In genomic region chr17:60311936-60312335, GRCh38 we compare ENCODE assay signal across 31 cellular contexts.
DNase-seq lines count a peak whose midpoint lies in the region; ATAC-seq, FAIRE-seq and TF ChIP-seq lines count a peak whose summit lies in the region.
"Had no signal": no experiment of that assay in that cellular context is flagged by ENCODE, and none has a peak within 500 bp of the region (broad histone marks: within the 10 kb centered on the region; RNA-seq: fewer than 3 reads in every experiment).

No MANE protein-coding gene starts in this region.

- FAIRE-seq in urothelium cell line (lab: Jason Lieb, UNC): peak; percentile 5
- FAIRE-seq: GM12891, kidney had no signal

- no peak for TF ChIP-seq EP300 in SK-N-SH (IDR thresholded peaks at IDR 0.05; ENCODE audit: borderline replicate concordance in 1 of 2, low read depth in 1 of 2, low read length in 1 of 2)

- ATAC-seq in SK-N-SH treated with all-trans-retinoic acid at 6 μM for 48 hours: peak; percentile 41; the same call in 2 of the 3 replicates
- ATAC-seq: activated CD8-positive, alpha-beta memory T cell treated with anti-CD3 and anti-CD28 coated beads, Interleukin-2, amount 10 ng/mL, durations not matched to agents 7 days and 5 days; activated T-cell treated with anti-CD3 and anti-CD28 coated beads, Interleukin-2, amount 50 U/mL, for 72 hours; sciatic nerve had no signal

- TF ChIP-seq CTCF in SK-N-SH (IDR thresholded peaks at IDR 0.05) (no peak), brain microvascular endothelial cell (IDR thresholded peaks at IDR 0.05; ENCODE audit: low read depth, low read length, missing control alignments) (no peak), hepatocyte (IDR thresholded peaks at IDR 0.05; ENCODE audit: poor library complexity) (no peak), esophagus squamous epithelium (IDR thresholded peaks at IDR 0.05) (no peak)

- WGBS in SK-N-SH (ENCODE audit: low lambda C conversion rate): 100% methylated on average over 2 of the region's 2 CpGs
- WGBS in hepatocyte (ENCODE audit: low lambda C conversion rate, missing lambda C conversion rate): 100% methylated on average over 2 of the region's 2 CpGs
- 86 to 87% methylated on average over 2 of the region's 2 CpGs for WGBS in esophagus squamous epithelium, 2 donors

- POLR2A ChIA-PET in SK-N-SH (lab: Yijun Ruan, JAX): no interaction called here

- CTCF ChIA-PET in SK-N-SH (lab: Yijun Ruan, JAX): interaction anchor here (0.6 to 1.0 kb wide), 4 partner anchors 16 to 109 kb away, joined by 3 to 4 read pairs (median 3); no protein-coding TSS in a partner anchor

- no peak for TF ChIP-seq POLR2A in esophagus squamous epithelium (IDR thresholded peaks at IDR 0.05)

- H3K9me2 ChIP-seq in SK-N-SH (no peaks in the 10 kb centered on the region), hepatocyte (replicated peaks; ENCODE audit: insufficient read depth) (no peaks in the 10 kb centered on the region)

- H3K36me3 ChIP-seq in SK-N-SH (replicated peaks in 1 of 2; ENCODE audit: control insufficient read depth in 1 of 2, insufficient read depth in 2 of 2, low read length in 1 of 2) (no peaks in the 10 kb centered on the region), brain microvascular endothelial cell (replicated peaks) (no peaks in the 10 kb centered on the region), hepatocyte (replicated peaks; ENCODE audit: insufficient read depth, low read depth) (no peaks in the 10 kb centered on the region), esophagus squamous epithelium (peaks cover 0 to 15% (median 0%) of the 10 kb centered on the region in 3 donors)
- H3K36me3 ChIP-seq: HAP-1, transverse colon had no signal

- H3K79me2 ChIP-seq in SK-N-SH (ENCODE audit: insufficient read depth) (peaks cover 97% of the 10 kb centered on the region), hepatocyte (peaks cover 85% of the 10 kb centered on the region)

- no peaks in the 10 kb centered on the region for H3K9me3 ChIP-seq in SK-N-SH
- H3K9me3 ChIP-seq in hepatocyte (ENCODE audit: low read depth): no peaks in the 10 kb centered on the region
- no peaks in the 10 kb centered on the region for H3K9me3 ChIP-seq in esophagus squamous epithelium
- H3K9me3 ChIP-seq: HAP-1, stomach, transverse colon had no signal

- H4K20me1 ChIP-seq in SK-N-SH (ENCODE audit: insufficient read depth) (peaks cover 25% of the 10 kb centered on the region), hepatocyte (ENCODE audit: insufficient read depth, poor library complexity, severe bottlenecking) (peaks cover 3% of the 10 kb centered on the region)

- intact Hi-C loops in esophagus squamous epithelium (cut with DNase I): no loop called here

- no peaks in the 10 kb centered on the region for H3F3A ChIP-seq in SK-N-SH (replicated peaks; ENCODE audit: insufficient read depth)

- H3K4me2 ChIP-seq in SK-N-SH (no peak overlapping the region), hepatocyte (no peak overlapping the region)

- H3K27ac ChIP-seq in SK-N-SH (ENCODE audit: low read depth in 2 of 2, low read length in 1 of 2): no peak overlapping the region
- no peak overlapping the region for H3K27ac ChIP-seq in brain microvascular endothelial cell
- H3K27ac ChIP-seq in hepatocyte: peak overlapping the region; percentile 41
- H3K27ac ChIP-seq in esophagus squamous epithelium: no peak overlapping the region
- H3K27ac ChIP-seq: 22Rv1, epithelial cell of prostate, stomach, transverse colon, WERI-Rb-1 had no signal

- H2AFZ ChIP-seq in SK-N-SH (ENCODE audit: low read depth): no peak overlapping the region
- no peak overlapping the region for H2AFZ ChIP-seq in hepatocyte

- H3K27me3 ChIP-seq in SK-N-SH (ENCODE audit: insufficient read depth) (no peaks in the 10 kb centered on the region), brain microvascular endothelial cell (replicated peaks) (no peaks in the 10 kb centered on the region), hepatocyte (no peaks in the 10 kb centered on the region), esophagus squamous epithelium (no peaks in the 10 kb centered on the region)
- H3K27me3 ChIP-seq: stomach, transverse colon had no signal

- H3K4me3 ChIP-seq in SK-N-SH (ENCODE audit: low read depth in 2 of 2, low read length in 1 of 2) (no peak overlapping the region), brain microvascular endothelial cell (ENCODE audit: low read depth, low read length) (no peak overlapping the region), hepatocyte (no peak overlapping the region), esophagus squamous epithelium (no peak overlapping the region)
- H3K4me3 ChIP-seq: HAP-1, stomach, transverse colon had no signal

- in situ Hi-C loops in brain microvascular endothelial cell (cut with HindIII; ENCODE audit: low pct_ligation_motif_present, low sequenced_read_pairs): no loop called here

- no peak for TF ChIP-seq RAD21 in SK-N-SH (IDR thresholded peaks at IDR 0.05; ENCODE audit: low read length)

- H3K9ac ChIP-seq in SK-N-SH: no peak overlapping the region

- H3K4me1 ChIP-seq in SK-N-SH (ENCODE audit: control insufficient read depth in 1 of 2, insufficient read depth in 2 of 2, low read depth in 1 of 2, low read length in 1 of 2) (no peaks in the 10 kb centered on the region), hepatocyte (ENCODE audit: insufficient read depth) (no peaks in the 10 kb centered on the region), esophagus squamous epithelium (peaks cover 0 to 7% (median 1%) of the 10 kb centered on the region in 3 donors)
- H3K4me1 ChIP-seq: stomach had no signal

- no peak for DNase-seq in SK-N-SH
- peak; percentile 15 for DNase-seq in brain microvascular endothelial cell
- DNase-seq in hepatocyte (ENCODE audit: low spot score): no peak
- DNase-seq in urothelium cell line (ENCODE audit: low spot score): no peak
- no peak for DNase-seq in esophagus squamous epithelium (lab: John Stamatoyannopoulos, UW)
- no peak for DNase-seq in stimulated activated CD4-positive, alpha-beta T cell treated with anti-CD3 and anti-CD28 coated beads, Interleukin-4, amount 100 ng/mL, for 1 hour
- DNase-seq in DMS53 treated with DMSO at 0.1 percent for 48 hours (lab: John Stamatoyannopoulos, UW; ENCODE audit: unreplicated experiment): no peak
- DNase-seq: activated CD4-positive, alpha-beta T cell treated with anti-CD3 and anti-CD28 coated beads, Interleukin-2, amount 50 U/mL, for 1 hour; activated CD8-positive, alpha-beta memory T cell treated with anti-CD3 and anti-CD28 coated beads, Interleukin-2, amount 10 ng/mL, durations not matched to agents 7 days and 5 days; activated naive CD4-positive, alpha-beta T cell treated with anti-CD3 and anti-CD28 coated beads, Interleukin-2, amount 50 U/mL, for 16 hours; activated T-cell treated with anti-CD3 and anti-CD28 coated beads, Interleukin-2, amount 50 U/mL, for 72 hours; AML-193; aorta; CD4-positive, alpha-beta memory T cell; effector CD4-positive, alpha-beta T cell; GF-D8; Kasumi-1; kidney; NCI-H1048; NCI-H2029 treated with DMSO at 0.1 percent for 48 hours; NCI-H345; posterior cingulate gyrus; stomach; transverse colon; WERI-Rb-1 had no signal

TF ChIP-seq in SK-N-SH treated with all-trans-retinoic acid at 6 μM for 48 hours, 23 proteins besides CTCF, POLR2A, EP300 and RAD21:
- TF ChIP-seq ISL1 (CRISPR knock-in tag; IDR thresholded peaks at IDR 0.05): peak; percentile 52; the same call in 1 of the 2 replicates
- TF ChIP-seq CSRNP3 (CRISPR knock-in tag; IDR thresholded peaks at IDR 0.05): no peak
TF ChIP-seq in SK-N-SH treated with all-trans-retinoic acid at 6 μM for 48 hours: peak in this region for 1.

TF ChIP-seq in SK-N-SH, 30 proteins besides CTCF, POLR2A, EP300 and RAD21:
- TF ChIP-seq NFIC (IDR thresholded peaks at IDR 0.05; ENCODE audit: borderline replicate concordance) (no peak), USF1 (IDR thresholded peaks at IDR 0.05; ENCODE audit: borderline replicate concordance, low read depth) (no peak), MAX (IDR thresholded peaks at IDR 0.05; ENCODE audit: low read depth) (no peak), MEF2A (IDR thresholded peaks at IDR 0.05; ENCODE audit: borderline replicate concordance, low read depth) (no peak), EZH2phosphoT487 (IDR thresholded peaks at IDR 0.05; ENCODE audit: borderline replicate concordance, low read depth) (no peak), FOXJ3 (CRISPR knock-in tag; IDR thresholded peaks at IDR 0.05) (no peak), TAF1 (IDR thresholded peaks at IDR 0.05; ENCODE audit: borderline replicate concordance, low read depth, low read length) (no peak), USF2 (IDR thresholded peaks at IDR 0.05; ENCODE audit: borderline replicate concordance, low read depth, low read length) (no peak), JUND (IDR thresholded peaks at IDR 0.05) (no peak), FOXM1 (IDR thresholded peaks at IDR 0.05; ENCODE audit: low read depth) (no peak), SIN3A (IDR thresholded peaks at IDR 0.05; ENCODE audit: borderline replicate concordance, low read depth, low read length) (no peak)
